ENCODE assay signal across 10 cellular contexts in genomic region chr5:171459839-171460238, GRCh38. TPM values are rescaled to one million over a fixed set of nuclear protein-coding genes. Genes with fewer than 3 reads are reported as not detected.
"Had no signal": no experiment of that assay in that cellular context is flagged by ENCODE, and none has a peak within 500 bp of the region (broad histone marks: within the 10 kb centered on the region; RNA-seq: fewer than 3 reads in every experiment).

No MANE protein-coding gene starts in this region.

- H3K4me1 ChIP-seq: HAP-1 had no signal

- DNase-seq: GM23248, GOT3, H7, HFFc6 had no signal

- H3K36me3 ChIP-seq: HAP-1 had no signal

- H3K27ac ChIP-seq: GM23248, HL-60 had no signal

- ATAC-seq: HCT116, HepG2 had no signal

- H3K9ac ChIP-seq: GM23248 had no signal

- H3K4me3 ChIP-seq: GM23248, HAP-1 had no signal

- FAIRE-seq: HepG2 had no signal

- H2AFZ ChIP-seq: GM23248 had no signal

- H3K9me3 ChIP-seq: HAP-1 had no signal

RNA-seq across cellular contexts. Expression of gene FGF18, which starts 40.4 kb away (rescaled TPM):
- total RNA-seq: GM23248, H4, HepG2 had no signal
- polyA plus RNA-seq: HepG2, IgD-negative memory B cell had no signal
